Comparison of ENCODE assay signal across 10 cellular contexts in genomic region chrX:39813631-39814246, GRCh38.
DNase-seq lines count a peak whose midpoint lies in the region; ATAC-seq, FAIRE-seq and TF ChIP-seq lines count a peak whose summit lies in the region.
"Had no signal": no experiment of that assay in that cellular context is flagged by ENCODE, and none has a peak within 500 bp of the region (broad histone marks: within the 10 kb centered on the region; RNA-seq: fewer than 3 reads in every experiment).

No MANE protein-coding gene starts in this region.

- H3K27me3 Mint-ChIP-seq in CD8-positive, alpha-beta T cell (ENCODE audit: low read depth): no peaks in the 10 kb centered on the region

- no peak overlapping the region for H3K27ac Mint-ChIP-seq in CD8-positive, alpha-beta T cell

- no peaks in the 10 kb centered on the region for H3K9me3 ChIP-seq in right cardiac atrium (ENCODE audit: control insufficient read depth, low read length)
- H3K9me3 ChIP-seq in small intestine (ENCODE audit: control insufficient read depth, low read depth): no peaks in the 10 kb centered on the region
- H3K9me3 ChIP-seq in CD8-positive, alpha-beta T cell (ENCODE audit: low read length): no peaks in the 10 kb centered on the region
- H3K9me3 ChIP-seq: SJCRH30, vagina had no signal

- H3K4me3 ChIP-seq in right cardiac atrium (ENCODE audit: low read length): no peak overlapping the region
- H3K4me3 ChIP-seq in small intestine (ENCODE audit: low read depth in 1 of 2, low read length in 2 of 2): no peak overlapping the region
- H3K4me3 ChIP-seq in CD8-positive, alpha-beta T cell (ENCODE audit: low read depth, low read length): no peak overlapping the region
- H3K4me3 ChIP-seq: SJCRH30, vagina had no signal

- DNase-seq in HT-29 (ENCODE audit: low spot score) (peak; percentile 12), right cardiac atrium (peak; percentile 87 to 93 (median 90)), small intestine (peak; percentile 48)
- DNase-seq in CD8-positive, alpha-beta T cell: no peak

- H3K4me1 ChIP-seq in right cardiac atrium (ENCODE audit: control insufficient read depth, insufficient read depth, low read length) (peaks cover 3% of the 10 kb centered on the region), small intestine (ENCODE audit: control insufficient read depth in 2 of 2, insufficient read depth in 1 of 2, low read depth in 1 of 2, low read length in 1 of 2) (no peaks in the 10 kb centered on the region)
- H3K4me1 ChIP-seq in CD8-positive, alpha-beta T cell (ENCODE audit: insufficient read depth, low read length): no peaks in the 10 kb centered on the region
- H3K4me1 ChIP-seq: SJCRH30 had no signal

- intact Hi-C loops in right cardiac atrium (cut with DNase I): loop anchor here in 3 of 4 donors (10.0 kb wide), 7 partner anchors 79 to 451 kb away; partner anchors contain the start of gene BCOR (in 1 of the 3)
- intact Hi-C loops in CD8-positive, alpha-beta T cell (cut with DNase I, micrococcal nuclease): loop anchor here (1.0 to 10.0 kb wide), 9 partner anchors 41 to 655 kb away; no protein-coding TSS in a partner anchor

- H3K27ac ChIP-seq in angular gyrus (ENCODE audit: low read depth, low read length) (peak overlapping the region; percentile 40), right cardiac atrium (ENCODE audit: low read length) (peak overlapping the region; percentile 86), small intestine (ENCODE audit: low read depth in 1 of 2, low read length in 1 of 2) (peak overlapping the region in 1 of 2 donors; percentile 78)
- no peak overlapping the region for H3K27ac ChIP-seq in CD8-positive, alpha-beta T cell (ENCODE audit: low read depth, low read length)
- H3K27ac ChIP-seq: SJCRH30, vagina had no signal

- POLR2A ChIA-PET in CD8-positive, alpha-beta T cell (lab: Charles Lee): interaction anchor here (0.8 to 1.0 kb wide), 2 partner anchors 284 to 351 kb away, joined by 3 read pairs; partner anchors contain the start of gene BCOR

- H3K36me3 Mint-ChIP-seq in CD8-positive, alpha-beta T cell: no peaks in the 10 kb centered on the region

- 26% methylated on average over 17 of the region's 17 CpGs for WGBS in right cardiac atrium
- 34 to 55% (median 42%) methylated on average over 15 to 17 of the region's 17 CpGs for WGBS in small intestine, 3 donors

- CTCF ChIA-PET in CD8-positive, alpha-beta T cell (lab: Charles Lee): interaction anchor here (1.1 to 2.5 kb wide), 6 partner anchors 49 to 454 kb away, joined by 3 to 11 read pairs (median 4); no protein-coding TSS in a partner anchor

- H3K36me3 ChIP-seq in small intestine (ENCODE audit: control insufficient read depth in 2 of 2, insufficient read depth in 2 of 2, low read length in 2 of 2): no peaks in the 10 kb centered on the region
- no peaks in the 10 kb centered on the region for H3K36me3 ChIP-seq in CD8-positive, alpha-beta T cell (ENCODE audit: insufficient read depth, low read length)
- H3K36me3 ChIP-seq: SJCRH30, vagina had no signal

- H3K4me1 Mint-ChIP-seq in CD8-positive, alpha-beta T cell (ENCODE audit: low read depth): peaks cover 8% of the 10 kb centered on the region

- no peak for TF ChIP-seq CTCF in CD8-positive, alpha-beta T cell (IDR thresholded peaks at IDR 0.05)

- H3K4me3 Mint-ChIP-seq in CD8-positive, alpha-beta T cell: no peak overlapping the region

- no peak for FAIRE-seq in small intestine (lab: Jason Lieb, UNC)

- H3K9me3 Mint-ChIP-seq in CD8-positive, alpha-beta T cell: no peaks in the 10 kb centered on the region

- no peaks in the 10 kb centered on the region for H3K27me3 ChIP-seq in right cardiac atrium (ENCODE audit: control insufficient read depth, insufficient read depth)
- no peaks in the 10 kb centered on the region for H3K27me3 ChIP-seq in small intestine (ENCODE audit: control insufficient read depth in 2 of 2, insufficient read depth in 2 of 2, low read length in 2 of 2)
- H3K27me3 ChIP-seq in CD8-positive, alpha-beta T cell (ENCODE audit: insufficient read depth, low read length): no peaks in the 10 kb centered on the region
- H3K27me3 ChIP-seq: SJCRH30, vagina had no signal

- ATAC-seq in right cardiac atrium (peak; percentile 89 to 91), HG02571 (IDR thresholded peaks at IDR 0.05; ENCODE audit: unreplicated experiment) (no peak), HG03280 (IDR thresholded peaks at IDR 0.05; ENCODE audit: unreplicated experiment) (no peak), HG02798 (IDR thresholded peaks at IDR 0.05; ENCODE audit: poor library complexity, unreplicated experiment) (no peak)
- ATAC-seq in CD8-positive, alpha-beta T cell: no peak

Comparison
In these comparisons a context has a peak if more than half of its experiments do, and no peak if none do; other contexts are left out.
1. DNase-seq: peak in HT-29 (single experiment), right cardiac atrium (3 of 3) and small intestine (single experiment); none in CD8-positive, alpha-beta T cell (0 of 7).
2. ATAC-seq: peak in right cardiac atrium (2 of 2); none in HG02571 (single experiment), CD8-positive, alpha-beta T cell (single experiment), HG03280 (single experiment) and HG02798 (single experiment).